1 cellular context compared by ENCODE assay signal in the genomic region with DNA sequence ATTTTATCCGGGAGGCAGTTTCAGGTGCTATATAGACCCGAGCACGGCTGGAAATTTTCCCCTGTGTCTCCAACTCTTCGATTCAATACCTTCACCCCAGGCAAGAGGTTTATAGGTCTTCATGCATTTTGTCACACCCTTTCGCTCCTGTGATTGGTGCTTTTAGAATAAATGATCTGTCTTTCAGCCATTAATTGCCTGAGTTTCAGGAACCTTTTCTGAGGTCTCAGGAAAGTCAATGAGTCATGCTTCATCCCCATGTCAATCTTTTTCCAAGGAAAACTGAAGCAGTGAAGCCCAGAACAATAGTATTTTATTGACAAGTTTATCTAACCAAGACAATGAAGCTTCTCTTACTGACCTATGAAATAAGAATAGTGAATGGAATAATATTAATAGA.
TF ChIP-seq lines count a peak whose summit lies in the region.

No MANE protein-coding gene starts in this region.

TF ChIP-seq in WTC11, 78 proteins besides CTCF, POLR2A, EP300 and RAD21 (continued from another document):
- TF ChIP-seq ARID4B (CRISPR knock-in tag; IDR thresholded peaks at IDR 0.05; ENCODE audit: borderline replicate concordance): no peak
- TF ChIP-seq NFE2L1 (CRISPR knock-in tag; IDR thresholded peaks at IDR 0.05): no peak
- TF ChIP-seq ZNF396 (CRISPR knock-in tag; IDR thresholded peaks at IDR 0.05; ENCODE audit: borderline replicate concordance): no peak
TF ChIP-seq in WTC11: peak in this region for 0.
